Comparison of ENCODE assay signal across 13 cellular contexts in genomic region chr1:244106837-244107491, GRCh38. TPM values are rescaled to one million over a fixed set of nuclear protein-coding genes. Genes with fewer than 3 reads are reported as not detected.
DNase-seq lines count a peak whose midpoint lies in the region; ATAC-seq and TF ChIP-seq lines count a peak whose summit lies in the region.
"Had no signal": no experiment of that assay in that cellular context is flagged by ENCODE, and none has a peak within 500 bp of the region (broad histone marks: within the 10 kb centered on the region; RNA-seq: fewer than 3 reads in every experiment).

No MANE protein-coding gene starts in this region.

- peaks cover 10 to 26% of the 10 kb centered on the region in 2 donors for H3K27me3 Mint-ChIP-seq in CD4-positive, alpha-beta memory T cell

- no peak overlapping the region for H3K4me3 Mint-ChIP-seq in CD4-positive, alpha-beta memory T cell
- H3K4me3 Mint-ChIP-seq: T-helper 17 cell had no signal

- ATAC-seq in right lobe of liver: peak; percentile 39 to 85 (median 68)
- no peak for ATAC-seq in sciatic nerve
- ATAC-seq in GM19452 (IDR thresholded peaks at IDR 0.05; ENCODE audit: unreplicated experiment): no peak
- ATAC-seq: Right ventricle myocardium inferior, T-helper 17 cell had no signal

- H3K4me3 ChIP-seq in SJSA1 (no peak overlapping the region), right lobe of liver (no peak overlapping the region)
- no peak overlapping the region for H3K4me3 ChIP-seq in CD4-positive, alpha-beta memory T cell (ENCODE audit: low read length in 2 of 2)
- H3K4me3 ChIP-seq: HAP-1 had no signal

- H3K4me1 ChIP-seq in SJSA1 (replicated peaks) (peaks cover 48% of the 10 kb centered on the region), right lobe of liver (peaks cover 0 to 13% (median 5%) of the 10 kb centered on the region in 4 donors)
- H3K4me1 ChIP-seq in CD4-positive, alpha-beta memory T cell (ENCODE audit: insufficient read depth, low read length): no peaks in the 10 kb centered on the region

- H3K4me1 Mint-ChIP-seq in CD4-positive, alpha-beta memory T cell: peaks cover 0 to 3% (median 0%) of the 10 kb centered on the region in 4 donors

- no peak for TF ChIP-seq POLR2A in right lobe of liver (IDR thresholded peaks at IDR 0.05)

- H3K36me3 ChIP-seq in SJSA1: no peaks in the 10 kb centered on the region
- H3K36me3 ChIP-seq in right lobe of liver: no peaks in the 10 kb centered on the region
- H3K36me3 ChIP-seq in CD4-positive, alpha-beta memory T cell (ENCODE audit: insufficient read depth, low read length): no peaks in the 10 kb centered on the region
- H3K36me3 ChIP-seq: HAP-1 had no signal

- 43% methylated on average over 8 of the region's 8 CpGs for WGBS in right lobe of liver (ENCODE audit: insufficient coverage, low coverage, low lambda C conversion rate, missing lambda C conversion rate)

- no peak overlapping the region for H3K27ac Mint-ChIP-seq in CD4-positive, alpha-beta memory T cell
- H3K27ac Mint-ChIP-seq: T-helper 17 cell had no signal

- intact Hi-C loops in right lobe of liver (cut with DNase I): no loop called here
- intact Hi-C loops in sciatic nerve (cut with DNase I): no loop called here
- intact Hi-C loops in CD4-positive, alpha-beta memory T cell (cut with micrococcal nuclease): no loop called here

- H3K9me3 ChIP-seq in SJSA1 (replicated peaks): no peaks in the 10 kb centered on the region
- no peaks in the 10 kb centered on the region for H3K9me3 ChIP-seq in right lobe of liver
- no peaks in the 10 kb centered on the region for H3K9me3 ChIP-seq in CD4-positive, alpha-beta memory T cell (ENCODE audit: control insufficient read depth in 1 of 2, low read length in 2 of 2)
- H3K9me3 ChIP-seq: HAP-1 had no signal

- DNase-seq in HEK293T (ENCODE audit: extremely low spot score) (no peak), NCI-H146 treated with DMSO at 0.1 percent for 48 hours (lab: John Stamatoyannopoulos, UW; ENCODE audit: unreplicated experiment) (peak; percentile 86), SJSA1 (ENCODE audit: low read depth in 1 of 2, low spot score in 2 of 2) (peak in 1 of 2 experiments; percentile 70), right lobe of liver (peak in 1 of 3 donors; percentile 62), sciatic nerve (ENCODE audit: low spot score) (no peak)
- no peak for DNase-seq in CD4-positive, alpha-beta memory T cell
- DNase-seq in activated effector memory CD4-positive, alpha-beta T cell treated with Interleukin-2 at 50 U/mL for 16 hours: no peak
- DNase-seq: NCI-H187, NCI-H524 treated with DMSO at 0.1 percent for 48 hours, T-helper 17 cell had no signal

- POLR2A ChIA-PET in HEK293T (lab: Yijun Ruan, JAX): no interaction called here
- POLR2A ChIA-PET in CD4-positive, alpha-beta memory T cell (lab: Charles Lee; ENCODE audit: partially characterized antibody): no interaction called here

- CTCF ChIA-PET in HEK293T (lab: Yijun Ruan, JAX): interaction anchor here (1.0 kb wide), 1 partner anchor 16 kb away, joined by 3 read pairs; no protein-coding TSS in a partner anchor
- CTCF ChIA-PET in CD4-positive, alpha-beta memory T cell (lab: Charles Lee; ENCODE audit: partially characterized antibody): no interaction called here

- TF ChIP-seq CTCF in right lobe of liver (IDR thresholded peaks at IDR 0.05): no peak

- no peaks in the 10 kb centered on the region for H3K36me3 Mint-ChIP-seq in CD4-positive, alpha-beta memory T cell

- H3K27me3 ChIP-seq in SJSA1 (replicated peaks): no peaks in the 10 kb centered on the region
- no peaks in the 10 kb centered on the region for H3K27me3 ChIP-seq in right lobe of liver
- no peaks in the 10 kb centered on the region for H3K27me3 ChIP-seq in CD4-positive, alpha-beta memory T cell (ENCODE audit: insufficient read depth, low read length)

- peak overlapping the region; percentile 61 for H3K27ac ChIP-seq in SJSA1
- peak overlapping the region in 1 of 3 donors; percentile 3 for H3K27ac ChIP-seq in right lobe of liver
- no peak overlapping the region for H3K27ac ChIP-seq in CD4-positive, alpha-beta memory T cell (ENCODE audit: low read depth, low read length)

- peaks cover 0 to 1% (median 0%) of the 10 kb centered on the region in 8 donors for H3K9me3 Mint-ChIP-seq in CD4-positive, alpha-beta memory T cell

TF ChIP-seq in HEK293T, 16 proteins besides CTCF, POLR2A, EP300 and RAD21:
- TF ChIP-seq PKNOX1 (IDR thresholded peaks at IDR 0.05) (peak; percentile 55), FOXK2 (IDR thresholded peaks at IDR 0.05) (no peak)

RNA-seq across cellular contexts. Expression of gene ZBTB18, which starts 55.9 kb away (rescaled TPM):
- total RNA-seq in SJSA1 (2014; rRNA removed; shearing (Covaris generic)): 36.2 and 38.0 TPM in 2 replicates
- total RNA-seq in right lobe of liver (10 to 100 TPM in 3 of 6 experiments, 1 to 10 TPM in 3; 9.0 to 16.1 (median 10.0) TPM), sciatic nerve (13.4 TPM)
- 10 to 100 TPM; 62.8 to 65.3 TPM for total RNA-seq in CD4-positive, alpha-beta memory T cell
- polyA plus RNA-seq in CD4-positive, alpha-beta memory T cell: 1 to 10 TPM; 1.5 to 2.1 TPM

Comparison
In these comparisons a context has a peak if more than half of its experiments do, and no peak if none do; other contexts are left out.
1. ATAC-seq: peak in right lobe of liver (4 of 4); none in sciatic nerve (single experiment) and GM19452 (single experiment).